11 cellular contexts compared by ENCODE assay signal in genomic region chrX:129754266-129755024, GRCh38. TPM values are rescaled to one million over a fixed set of nuclear protein-coding genes. Genes with fewer than 3 reads are reported as not detected.
DNase-seq lines count a peak whose midpoint lies in the region; ATAC-seq and TF ChIP-seq lines count a peak whose summit lies in the region.
"Had no signal": no experiment of that assay in that cellular context is flagged by ENCODE, and none has a peak within 500 bp of the region (broad histone marks: within the 10 kb centered on the region; RNA-seq: fewer than 3 reads in every experiment).

No MANE protein-coding gene starts in this region.

- no peaks in the 10 kb centered on the region for H3K9me3 Mint-ChIP-seq in activated CD4-positive, alpha-beta memory T cell treated with anti-CD3 and anti-CD28 coated beads, Interleukin-2, amount 10 ng/mL, durations not matched to agents 7 days and 5 days
- H3K9me3 Mint-ChIP-seq in CD8-positive, alpha-beta memory T cell = no peaks in the 10 kb centered on the region
- H3K9me3 Mint-ChIP-seq: naive thymus-derived CD8-positive, alpha-beta T cell had no signal

- ATAC-seq in GM21360 (IDR thresholded peaks at IDR 0.05; ENCODE audit: unreplicated experiment) = no peak

- POLR2A ChIA-PET in activated CD4-positive, alpha-beta memory T cell treated with anti-CD3 and anti-CD28 coated beads, Interleukin-2, amount 10 ng/mL, durations not matched to agents 7 days and 5 days (lab: Charles Lee) = interaction anchor here (1.3 to 6.2 kb wide), 4 partner anchors 18 to 50 kb away, joined by 3 to 82 read pairs (median 8); partner anchors contain the start of gene SASH3
- POLR2A ChIA-PET in CD8-positive, alpha-beta memory T cell (lab: Charles Lee) = interaction anchor here (1.3 to 2.4 kb wide), 2 partner anchors 26 to 33 kb away, joined by 3 to 17 read pairs; partner anchors contain the start of gene SASH3

- no peaks in the 10 kb centered on the region for H3K36me3 Mint-ChIP-seq in activated CD4-positive, alpha-beta memory T cell treated with anti-CD3 and anti-CD28 coated beads, Interleukin-2, amount 10 ng/mL, durations not matched to agents 7 days and 5 days (ENCODE audit: low read depth)
- H3K36me3 Mint-ChIP-seq in CD8-positive, alpha-beta memory T cell = no peaks in the 10 kb centered on the region
- H3K36me3 Mint-ChIP-seq: naive thymus-derived CD8-positive, alpha-beta T cell had no signal

- TF ChIP-seq CTCF in GM13977 (IDR thresholded peaks at IDR 0.05; ENCODE audit: extremely low read depth, insufficient read depth, missing control alignments) (peak; percentile 34), kidney epithelial cell (IDR thresholded peaks at IDR 0.05; ENCODE audit: insufficient read depth, low read length, poor library complexity, severe bottlenecking) (peak; percentile 23)

- CTCF ChIA-PET in activated CD4-positive, alpha-beta memory T cell treated with anti-CD3 and anti-CD28 coated beads, Interleukin-2, amount 10 ng/mL, durations not matched to agents 7 days and 5 days (lab: Charles Lee) = interaction anchor here (0.6 to 2.6 kb wide), 9 partner anchors 10 to 115 kb away, joined by 3 to 38 read pairs (median 13); partner anchors contain the start of genes SASH3 and XPNPEP2
- CTCF ChIA-PET in CD8-positive, alpha-beta memory T cell (lab: Charles Lee) = interaction anchor here (0.9 kb wide), 1 partner anchor 35 kb away, joined by 3 read pairs; no protein-coding TSS in a partner anchor

- in situ Hi-C loops in GM13977 (cut with MboI; ENCODE audit: low pct_unique_long_range_greater_than_20kb, low sequenced_read_pairs, unreplicated experiment) = no loop called here

- no peaks in the 10 kb centered on the region; a peak in 3 of 22 replicates for H4K20me1 ChIP-seq in BLaER1 treated with 17β-estradiol and CSF1 and Interleukin-3, amounts not matched to agents 10 nM and 100 nM

- DNase-seq in GM13977 (ENCODE audit: low spot score) (no peak), kidney epithelial cell (ENCODE audit: low read depth) (no peak), NCI-H187 treated with DMSO at 0.1 percent for 48 hours (lab: John Stamatoyannopoulos, UW) (no peak), NCI-H526 treated with DMSO at 0.1 percent for 48 hours (lab: John Stamatoyannopoulos, UW) (no peak)
- no peak for DNase-seq in activated CD4-positive, alpha-beta memory T cell treated with anti-CD3 and anti-CD28 coated beads, Interleukin-2, amount 10 ng/mL, durations not matched to agents 7 days and 5 days
- no peak for DNase-seq in CD8-positive, alpha-beta memory T cell
- DNase-seq: glutamatergic neuron; naive thymus-derived CD8-positive, alpha-beta T cell had no signal

- no peaks in the 10 kb centered on the region for H3K9me3 ChIP-seq in BLaER1 treated with 17β-estradiol and CSF1 and Interleukin-3, amounts not matched to agents 10 nM and 100 nM (replicated peaks in 1 of 11)
- H3K9me3 ChIP-seq in CD8-positive, alpha-beta memory T cell (ENCODE audit: low read length) = no peaks in the 10 kb centered on the region

- H3K36me3 ChIP-seq in BLaER1 treated with 17β-estradiol and CSF1 and Interleukin-3, amounts not matched to agents 10 nM and 100 nM = no peaks in the 10 kb centered on the region
- no peaks in the 10 kb centered on the region for H3K36me3 ChIP-seq in kidney epithelial cell (ENCODE audit: control insufficient read depth, insufficient read depth, low read length)
- H3K36me3 ChIP-seq in CD8-positive, alpha-beta memory T cell (ENCODE audit: insufficient read depth, low read length) = no peaks in the 10 kb centered on the region

- H3K4me1 Mint-ChIP-seq in activated CD4-positive, alpha-beta memory T cell treated with anti-CD3 and anti-CD28 coated beads, Interleukin-2, amount 10 ng/mL, durations not matched to agents 7 days and 5 days = peaks cover 56% of the 10 kb centered on the region
- peaks cover 46 to 60% (median 57%) of the 10 kb centered on the region in 3 donors for H3K4me1 Mint-ChIP-seq in CD8-positive, alpha-beta memory T cell

- no peak overlapping the region for H3K4me3 Mint-ChIP-seq in activated CD4-positive, alpha-beta memory T cell treated with anti-CD3 and anti-CD28 coated beads, Interleukin-2, amount 10 ng/mL, durations not matched to agents 7 days and 5 days
- peak overlapping the region in 2 of 7 donors; percentile 52 to 85 for H3K4me3 Mint-ChIP-seq in CD8-positive, alpha-beta memory T cell

- H3K4me2 ChIP-seq in BLaER1 treated with 17β-estradiol and CSF1 and Interleukin-3, amounts not matched to agents 10 nM and 100 nM = peak overlapping the region; percentile 38 to 85 (median 81)

- H3K27me3 ChIP-seq in BLaER1 treated with 17β-estradiol and CSF1 and Interleukin-3, amounts not matched to agents 10 nM and 100 nM = peaks cover 46 to 92% (median 82%) of the 10 kb centered on the region in 11 experiments
- H3K27me3 ChIP-seq in kidney epithelial cell (ENCODE audit: control insufficient read depth, insufficient read depth, low read length) = peaks cover 2% of the 10 kb centered on the region
- H3K27me3 ChIP-seq in CD8-positive, alpha-beta memory T cell (ENCODE audit: insufficient read depth, low read length, poor library complexity, severe bottlenecking) = no peaks in the 10 kb centered on the region

- H3K27ac Mint-ChIP-seq in activated CD4-positive, alpha-beta memory T cell treated with anti-CD3 and anti-CD28 coated beads, Interleukin-2, amount 10 ng/mL, durations not matched to agents 7 days and 5 days = peak overlapping the region; percentile 86
- H3K27ac Mint-ChIP-seq in CD8-positive, alpha-beta memory T cell = peak overlapping the region in 2 of 8 donors; percentile 47 to 88

- H3K27ac ChIP-seq in BLaER1 treated with 17β-estradiol and CSF1 and Interleukin-3, amounts not matched to agents 10 nM and 100 nM = peak overlapping the region in 4 of 11 experiments; percentile 12 to 77 (median 48); a peak in 3 of 22 replicates
- H3K27ac ChIP-seq in CD8-positive, alpha-beta memory T cell (ENCODE audit: low read depth, low read length) = no peak overlapping the region

- no peak overlapping the region for H3K4me3 ChIP-seq in BLaER1 treated with 17β-estradiol and CSF1 and Interleukin-3, amounts not matched to agents 10 nM and 100 nM
- no peak overlapping the region for H3K4me3 ChIP-seq in kidney epithelial cell (ENCODE audit: low read depth, low read length)
- no peak overlapping the region for H3K4me3 ChIP-seq in CD8-positive, alpha-beta memory T cell (ENCODE audit: low read length)

- H3K4me1 ChIP-seq in BLaER1 treated with 17β-estradiol and CSF1 and Interleukin-3, amounts not matched to agents 10 nM and 100 nM = peaks cover 52 to 60% (median 56%) of the 10 kb centered on the region in 10 experiments
- peaks cover 50% of the 10 kb centered on the region for H3K4me1 ChIP-seq in CD8-positive, alpha-beta memory T cell (ENCODE audit: insufficient read depth, low read length)

- H3K27me3 Mint-ChIP-seq in activated CD4-positive, alpha-beta memory T cell treated with anti-CD3 and anti-CD28 coated beads, Interleukin-2, amount 10 ng/mL, durations not matched to agents 7 days and 5 days = no peaks in the 10 kb centered on the region
- H3K27me3 Mint-ChIP-seq in CD8-positive, alpha-beta memory T cell = peaks cover 0 to 3% of the 10 kb centered on the region in 2 donors
- H3K27me3 Mint-ChIP-seq: naive thymus-derived CD8-positive, alpha-beta T cell had no signal

- H3K9ac ChIP-seq in BLaER1 treated with 17β-estradiol and CSF1 and Interleukin-3, amounts not matched to agents 10 nM and 100 nM = no peak overlapping the region

RNA-seq across cellular contexts. Expression of gene XPNPEP2, which starts 15.7 kb away (rescaled TPM):
- 1 to 10 TPM; 1.7 to 2.1 TPM for total RNA-seq in activated CD4-positive, alpha-beta memory T cell treated with anti-CD3 and anti-CD28 coated beads, Interleukin-2, amount 10 ng/mL, durations not matched to agents 7 days and 5 days
- not detected in 2 replicates for total RNA-seq in kidney epithelial cell
- under 1 TPM; 0.28 to 0.29 TPM for total RNA-seq in CD8-positive, alpha-beta memory T cell
- 1.2 TPM for polyA plus RNA-seq in CD8-positive, alpha-beta memory T cell
- total RNA-seq: astrocyte; naive thymus-derived CD8-positive, alpha-beta T cell had no signal

RNA-seq across cellular contexts. Expression of gene SASH3, which starts 25.3 kb away (rescaled TPM):
- total RNA-seq in activated CD4-positive, alpha-beta memory T cell treated with anti-CD3 and anti-CD28 coated beads, Interleukin-2, amount 10 ng/mL, durations not matched to agents 7 days and 5 days = 100 to 1,000 TPM; 229 to 245 TPM
- not detected in 2 replicates for total RNA-seq in kidney epithelial cell
- total RNA-seq in CD8-positive, alpha-beta memory T cell = 100 to 1,000 TPM; 140 to 147 TPM
- 296 TPM for polyA plus RNA-seq in CD8-positive, alpha-beta memory T cell
- total RNA-seq: astrocyte had no signal

Comparison
In these comparisons a context has a peak if more than half of its experiments do, and no peak if none do; other contexts are left out.
1. RNA of gene SASH3, which starts 25.3 kb away (total RNA-seq): 229 to 245 TPM in activated CD4-positive, alpha-beta memory T cell treated with anti-CD3 and anti-CD28 coated beads, Interleukin-2, amount 10 ng/mL, durations not matched to agents 7 days and 5 days and 140 to 147 TPM in CD8-positive, alpha-beta memory T cell; not detected in kidney epithelial cell; every median in the first group is over 100 times any median in the second.